ENCODE assay signal across 1 cellular context in genomic region chr5:32538031-32538547, GRCh38.
TF ChIP-seq lines count a peak whose summit lies in the region.

No MANE protein-coding gene starts in this region.

TF ChIP-seq in GM23338, 12 proteins besides CTCF, POLR2A, EP300 and RAD21 (continued from another document):
- TF ChIP-seq ZNF462 (CRISPR knock-in tag; IDR thresholded peaks at IDR 0.05), result no peak
- no peak for TF ChIP-seq CREB1 (CRISPR knock-in tag; IDR thresholded peaks at IDR 0.05; ENCODE audit: low read depth)
- TF ChIP-seq POLR2AphosphoS5 (IDR thresholded peaks at IDR 0.05; ENCODE audit: low read depth), result no peak
- TF ChIP-seq ETS1 (IDR thresholded peaks at IDR 0.05), result no peak
